ENCODE assay signal across 8 cellular contexts in the genomic region with DNA sequence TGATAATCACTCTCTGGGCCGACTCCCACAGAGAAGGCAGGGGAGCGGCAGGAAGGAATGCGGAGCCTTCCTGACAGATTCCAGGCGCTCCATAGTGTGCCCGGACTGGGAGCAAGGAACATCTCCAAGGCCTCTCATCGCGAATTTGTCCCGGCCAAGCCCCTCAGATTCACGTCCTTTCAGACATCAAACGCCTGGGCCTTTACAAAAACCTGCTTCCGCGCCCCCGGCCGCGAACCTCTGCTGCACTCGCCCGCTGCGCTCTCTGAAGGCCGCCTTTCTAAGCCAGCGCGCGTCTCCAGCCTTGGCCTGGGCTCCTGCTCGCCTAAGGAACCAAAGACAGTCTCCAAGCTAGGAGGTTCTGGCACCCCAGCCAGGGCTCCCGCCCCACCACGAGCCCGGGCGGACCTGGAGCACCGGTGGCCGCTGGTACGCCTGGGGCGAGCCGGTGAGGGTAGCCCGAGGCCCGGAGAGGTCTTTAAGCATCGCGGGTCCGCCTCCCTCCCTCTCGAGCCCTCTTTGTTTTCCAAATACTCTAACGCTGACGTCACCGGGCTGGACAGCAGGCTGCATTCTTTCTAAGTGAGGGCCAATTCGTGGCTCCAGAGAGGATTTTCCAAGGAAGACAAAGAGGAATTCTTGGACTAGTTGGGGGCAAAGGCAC. TPM values are rescaled to one million over a fixed set of nuclear protein-coding genes. Genes with fewer than 3 reads are reported as not detected.
DNase-seq lines count a peak whose midpoint lies in the region; ATAC-seq and TF ChIP-seq lines count a peak whose summit lies in the region.

No MANE protein-coding gene starts in this region.

- no peak overlapping the region for H2AFZ ChIP-seq in DND-41 (ENCODE audit: low read depth, low read length)

- in situ Hi-C loops in gastrocnemius medialis (cut with MboI; ENCODE audit: low sequenced_read_pairs in 4 of 4), result loop anchor here in 1 of 4 donors (10.0 kb wide), 1 partner anchor 101 kb away; no protein-coding TSS in a partner anchor

- H3K27ac ChIP-seq in DND-41 (ENCODE audit: low read length), result no peak overlapping the region
- H3K27ac ChIP-seq in caudate nucleus (ENCODE audit: low read depth, low read length), result peak overlapping the region; percentile 98
- H3K27ac ChIP-seq in gastrocnemius medialis, result peak overlapping the region; percentile 93 to 99 (median 97)

- H3K27me3 ChIP-seq in DND-41 (ENCODE audit: insufficient read depth, low read length, poor library complexity), result peaks cover 33% of the 10 kb centered on the region
- no peaks in the 10 kb centered on the region for H3K27me3 ChIP-seq in gastrocnemius medialis

- H3K9me3 ChIP-seq in DND-41 (ENCODE audit: insufficient read depth, low read length, severe bottlenecking) (no peaks in the 10 kb centered on the region), gastrocnemius medialis (no peaks in the 10 kb centered on the region)

- H3K4me1 ChIP-seq in DND-41 (ENCODE audit: insufficient read depth, low read length), result peaks cover 22% of the 10 kb centered on the region
- peaks cover 45 to 71% of the 10 kb centered on the region in 2 donors for H3K4me1 ChIP-seq in gastrocnemius medialis

- ATAC-seq in DND-41 (ENCODE audit: insufficient read depth, low read depth), result no peak
- ATAC-seq in gastrocnemius medialis, result peak; percentile 48 to 56
- ATAC-seq in HG03139 (IDR thresholded peaks at IDR 0.05; ENCODE audit: unreplicated experiment), result no peak
- no peak for ATAC-seq in HG03460 (IDR thresholded peaks at IDR 0.05; ENCODE audit: unreplicated experiment)

- peaks cover 9% of the 10 kb centered on the region for H4K20me1 ChIP-seq in DND-41 (ENCODE audit: insufficient read depth, low read length)

- H3K79me2 ChIP-seq in DND-41 (ENCODE audit: insufficient read depth, low read length), result no peaks in the 10 kb centered on the region

- H3K4me3 ChIP-seq in DND-41 (ENCODE audit: low read depth in 1 of 2, low read length in 2 of 2), result peak overlapping the region in 1 of 2 experiments; percentile 66; a peak in 1 of 4 replicates
- peak overlapping the region; percentile 70 to 88 (median 77) for H3K4me3 ChIP-seq in gastrocnemius medialis

- DNase-seq in DND-41 (no peak), NCI-H226 (peak; percentile 67), caudate nucleus (lab: John Stamatoyannopoulos, UW) (peak in 59 of 61 donors; percentile 44 to 88 (median 71)), iPS-NIHi11 (ENCODE audit: low spot score) (peak; percentile 89), gastrocnemius medialis (peak; percentile 60 to 78), Kasumi-1 (lab: John Stamatoyannopoulos, UW) (no peak)

- no peak for TF ChIP-seq CTCF in DND-41 (IDR thresholded peaks at IDR 0.05; ENCODE audit: borderline replicate concordance, extremely low read depth, low read length, poor library complexity, severe bottlenecking)
- TF ChIP-seq CTCF in gastrocnemius medialis (IDR thresholded peaks at IDR 0.05 in 4 of 5, conservative IDR thresholded peaks at IDR 0.05 in 1 of 5), result no peak

- H3K36me3 ChIP-seq in DND-41 (ENCODE audit: insufficient read depth, low read length), result no peaks in the 10 kb centered on the region
- H3K36me3 ChIP-seq in gastrocnemius medialis, result peaks cover 0 to 9% of the 10 kb centered on the region in 2 donors

- no peak overlapping the region; the same call in 1 of the 2 replicates for H3K9ac ChIP-seq in DND-41 (ENCODE audit: low read depth, low read length)

- H3K4me2 ChIP-seq in DND-41 (ENCODE audit: insufficient read depth, low read length), result peak overlapping the region; percentile 91

- intact Hi-C loops in gastrocnemius medialis (cut with DNase I; ENCODE audit: low total_unique reads), result loop anchor here (1.0 kb wide), 1 partner anchor 9 kb away; no protein-coding TSS in a partner anchor

- TF ChIP-seq POLR2A in gastrocnemius medialis (IDR thresholded peaks at IDR 0.05), result peak in 1 of 2 donors; percentile 8

RNA-seq across cellular contexts. Expression of a gene that starts 0.8 kb away (rescaled TPM):
- 10 to 100 TPM; 17.9 to 29.9 (median 20.6) TPM for total RNA-seq in gastrocnemius medialis

Comparison
In these comparisons a context has a peak if more than half of its experiments do, and no peak if none do; other contexts are left out.
1. ATAC-seq: peak in gastrocnemius medialis (2 of 2); none in DND-41 (single experiment), HG03139 (single experiment) and HG03460 (single experiment).
2. DNase-seq: peak in NCI-H226 (single experiment), caudate nucleus (59 of 61), iPS-NIHi11 (single experiment) and gastrocnemius medialis (2 of 2); none in DND-41 (single experiment) and Kasumi-1 (0 of 2).